ENCODE assay signal across 14 cellular contexts in the genomic region with DNA sequence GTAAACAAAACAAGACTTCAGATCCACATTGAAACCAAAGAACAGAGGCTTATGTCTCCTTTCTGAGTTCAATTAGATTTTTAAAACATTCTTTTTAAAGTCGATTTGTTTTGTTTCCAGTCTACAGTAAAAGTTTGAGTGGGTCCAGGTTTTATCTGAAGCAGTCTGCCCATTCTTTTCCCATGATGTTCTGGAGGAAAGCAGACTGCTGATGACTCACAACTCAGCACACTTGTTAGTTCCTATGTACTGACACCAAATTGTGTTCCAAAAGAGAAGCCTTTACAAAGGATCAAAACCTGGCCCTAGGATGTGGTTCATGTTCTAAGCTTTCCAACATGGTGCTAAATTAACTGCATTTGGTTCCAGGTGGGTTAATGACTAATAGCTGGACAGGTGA. TPM values are rescaled to one million over a fixed set of nuclear protein-coding genes. Genes with fewer than 3 reads are reported as not detected.
DNase-seq lines count a peak whose midpoint lies in the region; ATAC-seq and TF ChIP-seq lines count a peak whose summit lies in the region.
"Had no signal": no experiment of that assay in that cellular context is flagged by ENCODE, and none has a peak within 500 bp of the region (broad histone marks: within the 10 kb centered on the region; RNA-seq: fewer than 3 reads in every experiment).

No MANE protein-coding gene starts in this region.

- CTCF ChIA-PET in Caco-2 (lab: Charles Lee), result interaction anchor here (1.3 kb wide), 1 partner anchor 12 kb away, joined by 4 read pairs; no protein-coding TSS in a partner anchor

- peak overlapping the region in 3 of 4 donors; percentile 3 to 19 (median 6) for H3K27ac ChIP-seq in gastrocnemius medialis
- H3K27ac ChIP-seq: SJCRH30, spleen had no signal

- DNase-seq in GM04503 (ENCODE audit: low read depth), result peak; percentile 56
- peak; percentile 84 for DNase-seq in amniotic epithelial cell (ENCODE audit: low read depth)
- DNase-seq in fibroblast of the aortic adventitia (ENCODE audit: low read depth), result peak; percentile 89
- DNase-seq in gastrocnemius medialis, result no peak
- no peak for DNase-seq in Caco-2
- DNase-seq in NCI-H2029 (lab: John Stamatoyannopoulos, UW), result no peak
- DNase-seq in nephron progenitor cell, result no peak
- no peak for DNase-seq in effector memory CD8-positive, alpha-beta T cell
- DNase-seq: activated T-cell treated with anti-CD3 and anti-CD28 coated beads, Interleukin-2, amount 50 U/mL, for 72 hours; mucosa of descending colon; NCI-H446; SJCRH30; spleen had no signal

- H3K27ac Mint-ChIP-seq in Caco-2 (ENCODE audit: unreplicated experiment) (no peak overlapping the region), nephron progenitor cell (no peak overlapping the region)
- H3K27ac Mint-ChIP-seq in effector memory CD8-positive, alpha-beta T cell, result no peak overlapping the region
- H3K27ac Mint-ChIP-seq: activated T-cell treated with anti-CD3 and anti-CD28 coated beads, Interleukin-2, amount 50 U/mL, for 72 hours had no signal

- no TSS peak for BruUV-seq in Caco-2 (replicated peaks; lab: Mats Ljungman, UMichigan)

- H3K27me3 Mint-ChIP-seq in Caco-2 (ENCODE audit: insufficient read depth, unreplicated experiment) (no peaks in the 10 kb centered on the region), nephron progenitor cell (ENCODE audit: low read depth, poor library complexity) (peaks cover 3% of the 10 kb centered on the region)
- H3K27me3 Mint-ChIP-seq in effector memory CD8-positive, alpha-beta T cell, result peaks cover 23 to 61% of the 10 kb centered on the region in 2 donors

- H3K36me3 Mint-ChIP-seq in Caco-2 (ENCODE audit: insufficient read depth, unreplicated experiment) (peaks cover 10% of the 10 kb centered on the region), nephron progenitor cell (ENCODE audit: low read depth) (peaks cover 13% of the 10 kb centered on the region)
- no peaks in the 10 kb centered on the region for H3K36me3 Mint-ChIP-seq in effector memory CD8-positive, alpha-beta T cell (ENCODE audit: insufficient read depth)

- POLR2A ChIA-PET in Caco-2 (lab: Charles Lee), result interaction anchor here (0.6 kb wide), 1 partner anchor 168 kb away, joined by 3 read pairs; no protein-coding TSS in a partner anchor

- no peaks in the 10 kb centered on the region for H3K36me3 ChIP-seq in gastrocnemius medialis
- no peaks in the 10 kb centered on the region for H3K36me3 ChIP-seq in Caco-2 (ENCODE audit: control insufficient read depth, insufficient read depth, low read length)
- H3K36me3 ChIP-seq: SJCRH30, spleen had no signal

- H3K4me3 Mint-ChIP-seq in Caco-2 (ENCODE audit: unreplicated experiment), result no peak overlapping the region
- no peak overlapping the region for H3K4me3 Mint-ChIP-seq in nephron progenitor cell
- no peak overlapping the region for H3K4me3 Mint-ChIP-seq in effector memory CD8-positive, alpha-beta T cell
- H3K4me3 Mint-ChIP-seq: activated T-cell treated with anti-CD3 and anti-CD28 coated beads, Interleukin-2, amount 50 U/mL, for 72 hours; WTC11 had no signal

- TF ChIP-seq POLR2A in gastrocnemius medialis (IDR thresholded peaks at IDR 0.05), result no peak

- H3K9me3 Mint-ChIP-seq in Caco-2 (ENCODE audit: unreplicated experiment) (peaks cover 9% of the 10 kb centered on the region), nephron progenitor cell (peaks cover 22% of the 10 kb centered on the region)
- no peaks in the 10 kb centered on the region for H3K9me3 Mint-ChIP-seq in effector memory CD8-positive, alpha-beta T cell

- H3K27me3 ChIP-seq in gastrocnemius medialis (no peaks in the 10 kb centered on the region), Caco-2 (replicated peaks; ENCODE audit: control insufficient read depth, insufficient read depth, low read length) (no peaks in the 10 kb centered on the region)
- H3K27me3 ChIP-seq: SJCRH30 had no signal

- no peak for ATAC-seq in gastrocnemius medialis
- ATAC-seq in effector memory CD8-positive, alpha-beta T cell (replicated peaks), result no peak
- ATAC-seq: activated T-cell treated with anti-CD3 and anti-CD28 coated beads, Interleukin-2, amount 50 U/mL, for 72 hours; mucosa of descending colon had no signal

- H3K9me3 ChIP-seq in gastrocnemius medialis, result no peaks in the 10 kb centered on the region
- H3K9me3 ChIP-seq in Caco-2, result no peaks in the 10 kb centered on the region
- H3K9me3 ChIP-seq: mucosa of descending colon, SJCRH30, spleen had no signal

- TF ChIP-seq CTCF in fibroblast of the aortic adventitia (IDR thresholded peaks at IDR 0.05; ENCODE audit: insufficient read depth, low read length) (no peak), gastrocnemius medialis (IDR thresholded peaks at IDR 0.05 in 4 of 5, conservative IDR thresholded peaks at IDR 0.05 in 1 of 5) (no peak), Caco-2 (IDR thresholded peaks at IDR 0.05; ENCODE audit: insufficient read depth in 1 of 2, low read depth in 1 of 2, low read length in 1 of 2, severe bottlenecking in 1 of 2, unreplicated experiment in 1 of 2) (no peak), nephron progenitor cell (IDR thresholded peaks at IDR 0.05) (no peak)

- H3K4me1 Mint-ChIP-seq in Caco-2 (ENCODE audit: low read depth, unreplicated experiment), result peaks cover 25% of the 10 kb centered on the region
- H3K4me1 Mint-ChIP-seq in nephron progenitor cell, result peaks cover 12% of the 10 kb centered on the region
- no peaks in the 10 kb centered on the region for H3K4me1 Mint-ChIP-seq in effector memory CD8-positive, alpha-beta T cell (ENCODE audit: low read depth in 2 of 2)
- H3K4me1 Mint-ChIP-seq: WTC11 had no signal

- H3K4me1 ChIP-seq in gastrocnemius medialis (peaks cover 0 to 10% of the 10 kb centered on the region in 2 donors), Caco-2 (peaks cover 63% of the 10 kb centered on the region)
- H3K4me1 ChIP-seq: SJCRH30, spleen had no signal

- in situ Hi-C loops in gastrocnemius medialis (cut with MboI; ENCODE audit: low sequenced_read_pairs in 4 of 4), result no loop called here

- H3K4me3 ChIP-seq in fibroblast of the aortic adventitia (ENCODE audit: low read depth, low read length) (no peak overlapping the region), gastrocnemius medialis (no peak overlapping the region), Caco-2 (ENCODE audit: low read depth, low read length) (no peak overlapping the region)
- H3K4me3 ChIP-seq: mucosa of descending colon, SJCRH30, spleen had no signal

- intact Hi-C loops in gastrocnemius medialis (cut with DNase I; ENCODE audit: low total_unique reads) (no loop called here), Caco-2 (cut with micrococcal nuclease; ENCODE audit: unreplicated experiment) (no loop called here)

RNA-seq across cellular contexts. Expression of a gene that starts 11.4 kb away (rescaled TPM):
- total RNA-seq in fibroblast of the aortic adventitia (ENCODE audit: low replicate concordance), result 28.0 and 29.6 TPM in 2 replicates
- 10 to 100 TPM in 3 of 4 donors, 1 to 10 TPM in 1; 5.6 to 64.3 (median 25.0) TPM for total RNA-seq in gastrocnemius medialis
- 87.4 and 88.8 TPM in 2 replicates for total RNA-seq in Caco-2 (2022)

Comparison
In these comparisons a context has a peak if more than half of its experiments do, and no peak if none do; other contexts are left out.
1. DNase-seq: peak in GM04503 (single experiment), amniotic epithelial cell (single experiment) and fibroblast of the aortic adventitia (single experiment); none in gastrocnemius medialis (0 of 2), Caco-2 (0 of 2), NCI-H2029 (single experiment), nephron progenitor cell (single experiment) and effector memory CD8-positive, alpha-beta T cell (0 of 3).